Comparison of ENCODE assay signal across 13 cellular contexts in the genomic region with DNA sequence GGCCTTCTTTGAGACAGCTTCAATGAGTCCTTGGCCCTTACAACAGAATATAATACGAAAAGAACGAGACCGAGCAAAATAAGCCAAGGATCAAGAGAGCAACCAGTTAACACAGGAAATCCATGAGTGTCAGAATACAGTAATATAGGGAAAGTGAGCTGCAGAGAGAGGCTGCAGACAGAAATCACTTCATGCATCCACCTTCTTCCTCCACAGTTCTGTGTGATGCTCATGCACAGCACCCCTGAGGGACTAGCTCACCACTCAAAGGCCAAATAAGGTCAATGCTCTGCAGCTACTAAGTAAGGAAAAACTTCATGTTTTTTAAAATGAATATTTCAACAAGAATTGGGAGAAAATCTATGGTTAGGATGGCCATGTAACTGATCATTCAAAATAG.
DNase-seq lines count a peak whose midpoint lies in the region; ATAC-seq lines count a peak whose summit lies in the region.
"Had no signal": no experiment of that assay in that cellular context is flagged by ENCODE, and none has a peak within 500 bp of the region (broad histone marks: within the 10 kb centered on the region; RNA-seq: fewer than 3 reads in every experiment).

No MANE protein-coding gene starts in this region.

- intact Hi-C loops in activated CD4-positive, alpha-beta T cell treated with anti-CD3 and anti-CD28 coated beads for 36 hours (cut with DNase I, micrococcal nuclease) = no loop called here

- no peak for DNase-seq in activated CD4-positive, alpha-beta T cell treated with anti-CD3 and anti-CD28 coated beads for 36 hours
- no peak for DNase-seq in activated CD4-positive, alpha-beta T cell treated with anti-CD3 and anti-CD28 coated beads, Interleukin-2, amount 50 U/mL, for 1 hour
- no peak for DNase-seq in stimulated activated naive B cell treated with anti-CD40 and anti-IgM and Interleukin-4, amounts not matched to agents 10 μg/mL and 1 μg/mL and 100 μg/mL, for 72 hours
- DNase-seq in COR-L47 (lab: John Stamatoyannopoulos, UW) (no peak), SJCRH30 (no peak)
- no peak for DNase-seq in stimulated activated CD4-positive, alpha-beta T cell treated with anti-CD3 and anti-CD28 coated beads, Interleukin-12 subunit alpha, Interleukin-12 subunit beta, amount 100 ng/mL, for 4 hours
- DNase-seq: activated naive CD4-positive, alpha-beta T cell; Caco-2; NK-92 treated with Interleukin-12 subunit alpha and Interleukin-12 subunit beta, amount 100 ng/mL, for 24 hours; nucleus accumbens had no signal

- no peak overlapping the region for H3K27ac Mint-ChIP-seq in activated CD4-positive, alpha-beta T cell treated with anti-CD3 and anti-CD28 coated beads for 36 hours
- H3K27ac Mint-ChIP-seq in stimulated activated naive B cell treated with anti-CD40 and anti-IgM and Interleukin-4, amounts not matched to agents 10 μg/mL and 1 μg/mL and 100 μg/mL, for 72 hours = no peak overlapping the region

- no peaks in the 10 kb centered on the region for H3K27me3 Mint-ChIP-seq in activated CD4-positive, alpha-beta T cell treated with anti-CD3 and anti-CD28 coated beads for 36 hours
- H3K27me3 Mint-ChIP-seq in stimulated activated naive B cell treated with anti-CD40 and anti-IgM and Interleukin-4, amounts not matched to agents 10 μg/mL and 1 μg/mL and 100 μg/mL, for 72 hours = no peaks in the 10 kb centered on the region

- no peak overlapping the region for H3K27ac ChIP-seq in SJCRH30
- H3K27ac ChIP-seq: suprapubic skin had no signal

- H3K9me3 Mint-ChIP-seq in activated CD4-positive, alpha-beta T cell treated with anti-CD3 and anti-CD28 coated beads for 36 hours (ENCODE audit: low read depth) = peaks cover 2% of the 10 kb centered on the region
- H3K9me3 Mint-ChIP-seq in stimulated activated naive B cell treated with anti-CD40 and anti-IgM and Interleukin-4, amounts not matched to agents 10 μg/mL and 1 μg/mL and 100 μg/mL, for 72 hours = peaks cover 3 to 4% of the 10 kb centered on the region in 2 donors

- peak; percentile 69 for ATAC-seq in activated CD4-positive, alpha-beta T cell treated with anti-CD3 and anti-CD28 coated beads for 36 hours
- ATAC-seq in GM21737 (IDR thresholded peaks at IDR 0.05; ENCODE audit: unreplicated experiment) = peak; percentile 31
- peak; percentile 28 for ATAC-seq in HG03442 (IDR thresholded peaks at IDR 0.05; ENCODE audit: unreplicated experiment)
- ATAC-seq in stimulated activated naive B cell treated with anti-CD40 and anti-IgM and Interleukin-4, amounts not matched to agents 10 μg/mL and 1 μg/mL and 100 μg/mL, for 72 hours (replicated peaks) = peak; percentile 62 to 74

- H3K4me1 Mint-ChIP-seq in activated CD4-positive, alpha-beta T cell treated with anti-CD3 and anti-CD28 coated beads for 36 hours = peaks cover 20% of the 10 kb centered on the region
- H3K4me1 Mint-ChIP-seq in stimulated activated naive B cell treated with anti-CD40 and anti-IgM and Interleukin-4, amounts not matched to agents 10 μg/mL and 1 μg/mL and 100 μg/mL, for 72 hours = peaks cover 8 to 18% of the 10 kb centered on the region in 2 donors

- no peaks in the 10 kb centered on the region for H3K4me1 ChIP-seq in SJCRH30
- H3K4me1 ChIP-seq: Caco-2, suprapubic skin had no signal

- POLR2A ChIA-PET in activated CD4-positive, alpha-beta T cell treated with anti-CD3 and anti-CD28 coated beads for 36 hours (lab: Charles Lee) = interaction anchor here (0.5 to 0.6 kb wide), 2 partner anchors 380 to 619 kb away, joined by 3 to 5 read pairs; no protein-coding TSS in a partner anchor

- H3K36me3 Mint-ChIP-seq in activated CD4-positive, alpha-beta T cell treated with anti-CD3 and anti-CD28 coated beads for 36 hours (ENCODE audit: low read depth) = no peaks in the 10 kb centered on the region
- no peaks in the 10 kb centered on the region for H3K36me3 Mint-ChIP-seq in stimulated activated naive B cell treated with anti-CD40 and anti-IgM and Interleukin-4, amounts not matched to agents 10 μg/mL and 1 μg/mL and 100 μg/mL, for 72 hours

- H3K9me3 ChIP-seq in SJCRH30 (replicated peaks) = no peaks in the 10 kb centered on the region
- H3K9me3 ChIP-seq: suprapubic skin had no signal

- no peaks in the 10 kb centered on the region for H3K36me3 ChIP-seq in SJCRH30
- H3K36me3 ChIP-seq: suprapubic skin had no signal

- no peak overlapping the region for H3K4me3 ChIP-seq in SJCRH30
- H3K4me3 ChIP-seq: suprapubic skin had no signal

- no peak overlapping the region for H3K4me3 Mint-ChIP-seq in activated CD4-positive, alpha-beta T cell treated with anti-CD3 and anti-CD28 coated beads for 36 hours
- no peak overlapping the region for H3K4me3 Mint-ChIP-seq in stimulated activated naive B cell treated with anti-CD40 and anti-IgM and Interleukin-4, amounts not matched to agents 10 μg/mL and 1 μg/mL and 100 μg/mL, for 72 hours

- CTCF ChIA-PET in activated CD4-positive, alpha-beta T cell treated with anti-CD3 and anti-CD28 coated beads for 36 hours (lab: Charles Lee) = interaction anchor here (0.7 kb wide), 1 partner anchor 14 kb away, joined by 4 read pairs; no protein-coding TSS in a partner anchor

- no peaks in the 10 kb centered on the region for H3K27me3 ChIP-seq in SJCRH30
- H3K27me3 ChIP-seq: suprapubic skin had no signal
